Comparison of ENCODE assay signal across 1 cellular context in genomic region chr10:73358331-73359279, GRCh38.
TF ChIP-seq lines count a peak whose summit lies in the region.

TSS of gene CFAP70 (minus strand) at chr10:73358864. CDS start at chr10:73354796, 4,068 bp downstream.

TF ChIP-seq in HepG2, 621 proteins besides CTCF, POLR2A, EP300 and RAD21 (continued from another document):
- no peak for TF ChIP-seq KLF9 (CRISPR knock-in tag; IDR thresholded peaks at IDR 0.05; ENCODE audit: low read depth)
- peak; percentile 58; the same call in 1 of the 2 replicates for TF ChIP-seq NFKB2 (CRISPR knock-in tag; IDR thresholded peaks at IDR 0.05; ENCODE audit: borderline replicate concordance)
- no peak for TF ChIP-seq HMG20B (CRISPR knock-in tag; conservative IDR thresholded peaks at IDR 0.05)
- TF ChIP-seq U2AF1 (optimal IDR thresholded peaks at IDR 0.05; ENCODE audit: low read depth, low read length), result no peak
- TF ChIP-seq LRRFIP1 (CRISPR knock-in tag; conservative IDR thresholded peaks at IDR 0.05), result no peak
- no peak for TF ChIP-seq GPN1 (CRISPR knock-in tag; IDR thresholded peaks at IDR 0.05; ENCODE audit: borderline replicate concordance)
